22 cellular contexts compared by ENCODE assay signal in the genomic region with DNA sequence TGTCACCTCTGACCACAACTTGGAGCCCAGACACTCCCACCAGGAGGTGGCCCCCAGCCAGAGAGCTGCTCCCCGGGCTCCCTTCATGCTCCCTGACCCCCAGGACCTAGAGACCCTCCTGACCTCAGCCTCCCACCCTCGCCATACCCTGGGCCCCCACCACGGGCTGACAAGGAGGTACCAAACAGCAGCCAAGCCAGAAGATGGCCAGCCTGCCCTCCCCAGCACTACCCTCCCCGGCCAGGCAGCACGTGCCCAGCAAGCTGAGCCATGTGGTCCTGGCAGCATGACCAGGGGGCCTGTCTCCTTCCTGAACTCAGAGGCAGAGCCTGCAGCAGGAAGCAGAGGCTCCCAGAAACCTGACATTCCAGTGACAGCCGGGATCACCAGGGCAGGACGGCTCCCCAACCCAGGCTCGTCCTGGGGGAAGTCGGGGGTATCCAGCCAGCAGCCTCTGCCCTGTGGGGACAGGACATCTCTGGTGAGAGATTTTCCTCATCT.
A peak's percentile ranks its signal among the peaks of the same experiment; 100 is the strongest.
DNase-seq lines count a peak whose midpoint lies in the region; ATAC-seq, FAIRE-seq and TF ChIP-seq lines count a peak whose summit lies in the region.
"Had no signal": no experiment of that assay in that cellular context is flagged by ENCODE, and none has a peak within 500 bp of the region (broad histone marks: within the 10 kb centered on the region; RNA-seq: fewer than 3 reads in every experiment).

No MANE protein-coding gene starts in this region.

- H3K4me3 ChIP-seq in right atrium auricular region, result no peak overlapping the region
- no peak overlapping the region for H3K4me3 ChIP-seq in HepG2 (replicated peaks in 1 of 3; ENCODE audit: insufficient read depth in 1 of 3, low read depth in 2 of 3, low read length in 3 of 3)
- no peak overlapping the region for H3K4me3 ChIP-seq in thoracic aorta
- H3K4me3 ChIP-seq in colonic mucosa, result no peak overlapping the region
- H3K4me3 ChIP-seq: BLaER1 treated with 17β-estradiol and CSF1 and Interleukin-3, amounts not matched to agents 10 nM and 100 nM; GM23248 had no signal

- TF ChIP-seq CTCF in right atrium auricular region (IDR thresholded peaks at IDR 0.05), result no peak
- TF ChIP-seq CTCF in RWPE1 (conservative IDR thresholded peaks at IDR 0.05; ENCODE audit: low read depth), result no peak
- TF ChIP-seq CTCF in HepG2 (CRISPR knock-in tag; IDR thresholded peaks at IDR 0.05), result no peak
- no peak for TF ChIP-seq CTCF in thoracic aorta (IDR thresholded peaks at IDR 0.05)
- no peak for TF ChIP-seq CTCF in colonic mucosa (IDR thresholded peaks at IDR 0.05)

- CTCF ChIA-PET in RWPE1 (lab: Yijun Ruan, JAX), result interaction anchor here (0.7 kb wide), 1 partner anchor 73 kb away, joined by 3 read pairs; no protein-coding TSS in a partner anchor
- CTCF ChIA-PET in HepG2 (lab: Yijun Ruan, JAX; ENCODE audit: low intra/inter-chr PET ratio, low total read pairs), result no interaction called here

- no peak overlapping the region for H3K9ac ChIP-seq in HepG2 (ENCODE audit: insufficient read depth, low read depth, low read length)
- no peak overlapping the region for H3K9ac ChIP-seq in colonic mucosa (ENCODE audit: low read depth in 2 of 2, low read length in 2 of 2)
- H3K9ac ChIP-seq: GM23248, KMS-11, SK-N-SH had no signal

- H3K9me3 ChIP-seq in right atrium auricular region, result peaks cover 0 to 6% of the 10 kb centered on the region in 2 donors
- H3K9me3 ChIP-seq in HepG2 (ENCODE audit: low read length), result no peaks in the 10 kb centered on the region
- H3K9me3 ChIP-seq in thoracic aorta, result peaks cover under 1% of the 10 kb centered on the region
- no peaks in the 10 kb centered on the region for H3K9me3 ChIP-seq in colonic mucosa
- H3K9me3 ChIP-seq: SK-N-SH had no signal

- DNase-seq in left ventricle myocardium superior (peak; percentile 34), right atrium auricular region (ENCODE audit: low spot score) (no peak), RWPE1 (ENCODE audit: low spot score) (no peak), HepG2 (ENCODE audit: low spot score) (no peak), thoracic aorta (ENCODE audit: low spot score) (no peak), ecto neural progenitor cell (ENCODE audit: low spot score) (no peak), kidney glomerular epithelial cell (lab: John Stamatoyannopoulos, UW) (no peak), colonic mucosa (no peak)
- DNase-seq: COR-L47, DMS53, GM23248, H9, MM.1S, NCI-H2029 treated with DMSO at 0.1 percent for 48 hours, NCI-H446 treated with DMSO at 0.1 percent for 48 hours, NCI-H526 treated with DMSO at 0.1 percent for 48 hours, SK-N-SH had no signal

- H3K27ac ChIP-seq in right atrium auricular region (no peak overlapping the region), RWPE1 (peak overlapping the region; percentile 42), HepG2 (ENCODE audit: extremely low read length, insufficient read depth, low read length) (no peak overlapping the region), thoracic aorta (peak overlapping the region; percentile 35 to 43), colonic mucosa (no peak overlapping the region)
- H3K27ac ChIP-seq: BLaER1 treated with 17β-estradiol and CSF1 and Interleukin-3, amounts not matched to agents 10 nM and 100 nM; GM23248; KMS-11 had no signal

- ATAC-seq in left ventricle myocardium superior (no peak), HepG2 (no peak), thoracic aorta (ENCODE audit: insufficient number of reproducible peaks, low FRiP score, low read depth) (no peak)
- ATAC-seq: Panc1 had no signal

- TF ChIP-seq EP300 in HepG2 (IDR thresholded peaks at IDR 0.05; ENCODE audit: low read depth in 2 of 2, low read length in 2 of 2), result no peak
- TF ChIP-seq EP300 in HepG2 (CRISPR knock-in tag; IDR thresholded peaks at IDR 0.05; ENCODE audit: borderline replicate concordance), result no peak

- H3K27me3 ChIP-seq in right atrium auricular region (no peaks in the 10 kb centered on the region), HepG2 (ENCODE audit: control insufficient read depth in 1 of 2, insufficient read depth in 2 of 2, low read length in 2 of 2) (peaks cover 27 to 88% of the 10 kb centered on the region in 2 experiments), thoracic aorta (replicated peaks; ENCODE audit: insufficient read depth) (no peaks in the 10 kb centered on the region), colonic mucosa (no peaks in the 10 kb centered on the region)

- no TSS peak for BruUV-seq in HepG2 (replicated peaks; lab: Mats Ljungman, UMichigan)

- no peak for FAIRE-seq in HepG2 (lab: Jason Lieb, UNC)
- FAIRE-seq: A204.1, G401.6 had no signal

- in situ Hi-C loops in HepG2 (cut with HindIII; ENCODE audit: extremely low pct_ligation_motif_present, low pct_unique_long_range_greater_than_20kb), result no loop called here

- H3K36me3 ChIP-seq in right atrium auricular region (no peaks in the 10 kb centered on the region), HepG2 (replicated peaks in 1 of 2; ENCODE audit: control insufficient read depth in 1 of 2, insufficient read depth in 2 of 2, low read length in 2 of 2) (no peaks in the 10 kb centered on the region), thoracic aorta (no peaks in the 10 kb centered on the region), colonic mucosa (no peaks in the 10 kb centered on the region)
- H3K36me3 ChIP-seq: BLaER1 treated with 17β-estradiol and CSF1 and Interleukin-3, amounts not matched to agents 10 nM and 100 nM had no signal

- H2AFZ ChIP-seq in HepG2 (ENCODE audit: low read length), result no peak overlapping the region
- H2AFZ ChIP-seq: GM23248 had no signal

- POLR2A ChIA-PET in RWPE1 (lab: Yijun Ruan, JAX; ENCODE audit: low non-redundant PET), result no interaction called here
- POLR2A ChIA-PET in HepG2 (lab: Yijun Ruan, JAX), result no interaction called here

- H3K4me2 ChIP-seq in HepG2 (ENCODE audit: low read depth, low read length), result no peak overlapping the region
- H3K4me2 ChIP-seq: KMS-11, SK-N-SH had no signal

- no peak for TF ChIP-seq POLR2A in HepG2 (IDR thresholded peaks at IDR 0.05; ENCODE audit: insufficient read depth in 1 of 2, low read depth in 2 of 2, low read length in 2 of 2)

- H3K79me2 ChIP-seq in HepG2 (ENCODE audit: insufficient read depth, low read length), result no peaks in the 10 kb centered on the region

- H3K4me1 ChIP-seq in right atrium auricular region, result peaks cover 0 to 29% of the 10 kb centered on the region in 2 donors
- peaks cover 14% of the 10 kb centered on the region for H3K4me1 ChIP-seq in HepG2 (ENCODE audit: insufficient read depth, low read length)
- H3K4me1 ChIP-seq in thoracic aorta (ENCODE audit: control insufficient read depth in 1 of 2, low read depth in 2 of 2), result peaks cover 38 to 78% of the 10 kb centered on the region in 2 donors
- no peaks in the 10 kb centered on the region for H3K4me1 ChIP-seq in colonic mucosa

- 2% methylated on average over 6 of the region's 9 CpGs for WGBS in HepG2 (ENCODE audit: low lambda C conversion rate)

- intact Hi-C loops in left ventricle myocardium superior (cut with micrococcal nuclease) (no loop called here), HepG2 (cut with micrococcal nuclease; ENCODE audit: unreplicated experiment) (no loop called here), colonic mucosa (cut with DNase I) (no loop called here)

- no peaks in the 10 kb centered on the region for H4K20me1 ChIP-seq in HepG2 (ENCODE audit: insufficient read depth, low read length)

- no peak for TF ChIP-seq RAD21 in HepG2 (CRISPR knock-in tag; IDR thresholded peaks at IDR 0.05)

TF ChIP-seq in HepG2, 621 proteins besides CTCF, POLR2A, EP300 and RAD21:
- TF ChIP-seq RNF2 (conservative IDR thresholded peaks at IDR 0.05; ENCODE audit: low read depth), result no peak
- TF ChIP-seq, protein P1, sequence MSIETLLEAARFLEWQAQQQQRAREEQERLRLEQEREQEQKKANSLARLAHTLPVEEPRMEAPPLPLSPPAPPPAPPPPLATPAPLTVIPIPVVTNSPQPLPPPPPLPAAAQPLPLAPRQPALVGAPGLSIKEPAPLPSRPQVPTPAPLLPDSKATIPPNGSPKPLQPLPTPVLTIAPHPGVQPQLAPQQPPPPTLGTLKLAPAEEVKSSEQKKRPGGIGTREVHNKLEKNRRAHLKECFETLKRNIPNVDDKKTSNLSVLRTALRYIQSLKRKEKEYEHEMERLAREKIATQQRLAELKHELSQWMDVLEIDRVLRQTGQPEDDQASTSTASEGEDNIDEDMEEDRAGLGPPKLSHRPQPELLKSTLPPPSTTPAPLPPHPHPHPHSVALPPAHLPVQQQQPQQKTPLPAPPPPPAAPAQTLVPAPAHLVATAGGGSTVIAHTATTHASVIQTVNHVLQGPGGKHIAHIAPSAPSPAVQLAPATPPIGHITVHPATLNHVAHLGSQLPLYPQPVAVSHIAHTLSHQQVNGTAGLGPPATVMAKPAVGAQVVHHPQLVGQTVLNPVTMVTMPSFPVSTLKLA (IDR thresholded peaks at IDR 0.05), result peak; percentile 99

Comparison
In these comparisons a context has a peak if more than half of its experiments do, and no peak if none do; other contexts are left out.
1. H3K27ac ChIP-seq: peak in RWPE1 (single experiment) and thoracic aorta (2 of 2); none in right atrium auricular region (0 of 2), HepG2 (single experiment) and colonic mucosa (single experiment).